Comparison of ENCODE assay signal across 11 cellular contexts in genomic region chr10:72069751-72070501, GRCh38. TPM values are rescaled to one million over a fixed set of nuclear protein-coding genes. Genes with fewer than 3 reads are reported as not detected.
A peak's percentile ranks its signal among the peaks of the same experiment; 100 is the strongest.
DNase-seq lines count a peak whose midpoint lies in the region; ATAC-seq and TF ChIP-seq lines count a peak whose summit lies in the region.
"Had no signal": no experiment of that assay in that cellular context is flagged by ENCODE, and none has a peak within 500 bp of the region (broad histone marks: within the 10 kb centered on the region; RNA-seq: fewer than 3 reads in every experiment).

No MANE protein-coding gene starts in this region.

- H3K9me3 Mint-ChIP-seq in T-helper 1 cell treated with Interleukin-12 subunit alpha and Interleukin-12 subunit beta and Interleukin-4 antibody, amounts not matched to agents 30 μg/mL and 1 μg/mL, for 36 hours = no peaks in the 10 kb centered on the region
- H3K9me3 Mint-ChIP-seq in activated naive CD8-positive, alpha-beta T cell treated with anti-CD3 and anti-CD28 coated beads, Interleukin-2, amount 50 U/mL, for 24 hours = no peaks in the 10 kb centered on the region
- peaks cover 3% of the 10 kb centered on the region for H3K9me3 Mint-ChIP-seq in neural crest cell

- ATAC-seq in activated naive CD8-positive, alpha-beta T cell treated with anti-CD3 and anti-CD28 coated beads, Interleukin-2, amount 50 U/mL, for 24 hours = no peak

- H3K4me3 ChIP-seq in stomach = no peak overlapping the region

- H3K36me3 Mint-ChIP-seq in T-helper 1 cell treated with Interleukin-12 subunit alpha and Interleukin-12 subunit beta and Interleukin-4 antibody, amounts not matched to agents 30 μg/mL and 1 μg/mL, for 36 hours (ENCODE audit: low read depth) = peaks cover 40% of the 10 kb centered on the region
- peaks cover 29% of the 10 kb centered on the region for H3K36me3 Mint-ChIP-seq in activated naive CD8-positive, alpha-beta T cell treated with anti-CD3 and anti-CD28 coated beads, Interleukin-2, amount 50 U/mL, for 24 hours (ENCODE audit: low read depth)
- H3K36me3 Mint-ChIP-seq in neural crest cell (ENCODE audit: low read depth) = no peaks in the 10 kb centered on the region

- peaks cover 0 to 15% (median 3%) of the 10 kb centered on the region in 4 donors for H3K4me1 ChIP-seq in stomach

- WGBS in stomach, 5 donors = 76 to 93% (median 88%) methylated on average over 3 to 7 of the region's 7 CpGs

- intact Hi-C loops in stomach (cut with DNase I; ENCODE audit: low total_unique reads) = no loop called here

- no peak overlapping the region for H3K4me3 Mint-ChIP-seq in T-helper 1 cell treated with Interleukin-12 subunit alpha and Interleukin-12 subunit beta and Interleukin-4 antibody, amounts not matched to agents 30 μg/mL and 1 μg/mL, for 36 hours
- no peak overlapping the region for H3K4me3 Mint-ChIP-seq in activated naive CD8-positive, alpha-beta T cell treated with anti-CD3 and anti-CD28 coated beads, Interleukin-2, amount 50 U/mL, for 24 hours
- H3K4me3 Mint-ChIP-seq in neural crest cell = no peak overlapping the region

- no peak overlapping the region for H3K27ac ChIP-seq in stomach
- H3K27ac ChIP-seq: C4-2B had no signal

- no peaks in the 10 kb centered on the region for H3K27me3 Mint-ChIP-seq in T-helper 1 cell treated with Interleukin-12 subunit alpha and Interleukin-12 subunit beta and Interleukin-4 antibody, amounts not matched to agents 30 μg/mL and 1 μg/mL, for 36 hours (ENCODE audit: low read depth)
- H3K27me3 Mint-ChIP-seq in activated naive CD8-positive, alpha-beta T cell treated with anti-CD3 and anti-CD28 coated beads, Interleukin-2, amount 50 U/mL, for 24 hours = no peaks in the 10 kb centered on the region
- H3K27me3 Mint-ChIP-seq in neural crest cell (ENCODE audit: low read depth) = no peaks in the 10 kb centered on the region

- no peaks in the 10 kb centered on the region for H3K9me3 ChIP-seq in stomach

- H3K36me3 ChIP-seq in stomach = no peaks in the 10 kb centered on the region

- DNase-seq in T-helper 1 cell = no peak
- peak; percentile 57 for DNase-seq in KBM-7
- no peak for DNase-seq in activated naive CD8-positive, alpha-beta T cell treated with anti-CD3 and anti-CD28 coated beads, Interleukin-2, amount 50 U/mL, for 24 hours
- no peak for DNase-seq in neural crest cell (ENCODE audit: low read depth, low spot score)
- DNase-seq in T-helper 9 cell = no peak
- DNase-seq in stomach = no peak
- DNase-seq in stimulated activated CD4-positive, alpha-beta T cell treated with anti-CD3 and anti-CD28 coated beads, Interleukin-4, amount 100 ng/mL, for 1 hour = no peak
- DNase-seq: activated CD4-positive, alpha-beta T cell treated with anti-CD3 and anti-CD28 coated beads for 1 hour; NCI-H1092 had no signal

- TF ChIP-seq EP300 in stomach (IDR thresholded peaks at IDR 0.05) = no peak

- H3K4me1 Mint-ChIP-seq in T-helper 1 cell treated with Interleukin-12 subunit alpha and Interleukin-12 subunit beta and Interleukin-4 antibody, amounts not matched to agents 30 μg/mL and 1 μg/mL, for 36 hours (ENCODE audit: low read depth) = peaks cover 13% of the 10 kb centered on the region
- H3K4me1 Mint-ChIP-seq in activated naive CD8-positive, alpha-beta T cell treated with anti-CD3 and anti-CD28 coated beads, Interleukin-2, amount 50 U/mL, for 24 hours = peaks cover 43% of the 10 kb centered on the region
- H3K4me1 Mint-ChIP-seq in neural crest cell = peaks cover 23% of the 10 kb centered on the region

- no peak for TF ChIP-seq POLR2A in stomach (IDR thresholded peaks at IDR 0.05)

- TF ChIP-seq CTCF in neural crest cell (conservative IDR thresholded peaks at IDR 0.05) (peak; percentile 34), stomach (IDR thresholded peaks at IDR 0.05) (no peak)

- in situ Hi-C loops in KBM-7 (cut with MboI; ENCODE audit: low pct_unique_long_range_greater_than_20kb, low sequenced_read_pairs) = no loop called here

- no peaks in the 10 kb centered on the region for H3K27me3 ChIP-seq in stomach

- peak overlapping the region; percentile 57 for H3K27ac Mint-ChIP-seq in T-helper 1 cell treated with Interleukin-12 subunit alpha and Interleukin-12 subunit beta and Interleukin-4 antibody, amounts not matched to agents 30 μg/mL and 1 μg/mL, for 36 hours
- H3K27ac Mint-ChIP-seq in activated naive CD8-positive, alpha-beta T cell treated with anti-CD3 and anti-CD28 coated beads, Interleukin-2, amount 50 U/mL, for 24 hours = peak overlapping the region; percentile 18
- H3K27ac Mint-ChIP-seq in neural crest cell (ENCODE audit: unreplicated experiment) = peak overlapping the region; percentile 92

RNA-seq across cellular contexts. Expression of gene SPOCK2, which starts 18.4 kb away (rescaled TPM):
- total RNA-seq in neural crest cell = 1.4 and 1.5 TPM in 2 replicates
- 10 to 100 TPM in 3 of 5 donors, 1 to 10 TPM in 2; 1.2 to 31.7 (median 17.4) TPM for total RNA-seq in stomach
- 1 to 10 TPM; 1.1 to 2.7 (median 1.8) TPM for polyA plus RNA-seq in stomach

Comparison
In these comparisons a context has a peak if more than half of its experiments do, and no peak if none do; other contexts are left out.
1. H3K27ac Mint-ChIP-seq: peak in every context shown above with its lines; median percentile 92 in neural crest cell; 57 in T-helper 1 cell treated with Interleukin-12 subunit alpha and Interleukin-12 subunit beta and Interleukin-4 antibody, amounts not matched to agents 30 μg/mL and 1 μg/mL, for 36 hours; 18 in activated naive CD8-positive, alpha-beta T cell treated with anti-CD3 and anti-CD28 coated beads, Interleukin-2, amount 50 U/mL, for 24 hours.